ENCODE assay signal across 24 cellular contexts in genomic region chr11:102802341-102802740, GRCh38. TPM values are rescaled to one million over a fixed set of nuclear protein-coding genes. Genes with fewer than 3 reads are reported as not detected.
DNase-seq lines count a peak whose midpoint lies in the region; ATAC-seq, FAIRE-seq and TF ChIP-seq lines count a peak whose summit lies in the region.
"Had no signal": no experiment of that assay in that cellular context is flagged by ENCODE, and none has a peak within 500 bp of the region (broad histone marks: within the 10 kb centered on the region; RNA-seq: fewer than 3 reads in every experiment).

No MANE protein-coding gene starts in this region.

- no peak overlapping the region for H3K4me3 Mint-ChIP-seq in CD4-positive, alpha-beta T cell
- H3K4me3 Mint-ChIP-seq: activated B cell treated with CpG ODN at 0.5 μM for 24 hours; activated naive CD4-positive, alpha-beta T cell treated with anti-CD3 and anti-CD28 coated beads for 36 hours; neural progenitor cell; stimulated activated naive B cell treated with anti-CD40 and anti-IgM and Interleukin-4, amounts not matched to agents 10 μg/mL and 1 μg/mL and 100 μg/mL, for 72 hours; T-cell had no signal

- DNase-seq in A172 (ENCODE audit: low spot score): peak; percentile 24
- DNase-seq in HFF-Myc (ENCODE audit: extremely low read depth, low read depth): peak; percentile 72
- peak; percentile 67 for DNase-seq in astrocyte of the cerebellum (ENCODE audit: low read depth)
- DNase-seq in fibroblast of villous mesenchyme (ENCODE audit: low read depth): peak; percentile 41
- DNase-seq in GM12891 (ENCODE audit: insufficient read length, low spot score): no peak
- DNase-seq in nucleus accumbens (lab: John Stamatoyannopoulos, UW): no peak
- no peak for DNase-seq in CD4-positive, alpha-beta T cell
- DNase-seq: 8988T; activated B cell treated with CpG ODN at 0.5 μM for 24 hours; activated naive CD4-positive, alpha-beta T cell treated with anti-CD3 and anti-CD28 coated beads for 36 hours; central memory CD4-positive, alpha-beta T cell; erythroblast; KG1; NCI-H146; NCI-H510A; PC-9; stimulated activated naive B cell treated with anti-CD40 and anti-IgM and Interleukin-4, amounts not matched to agents 10 μg/mL and 1 μg/mL and 100 μg/mL, for 72 hours; T-cell; uterus had no signal

- H3K9me3 ChIP-seq in CD4-positive, alpha-beta T cell (ENCODE audit: control insufficient read depth, low read length): no peaks in the 10 kb centered on the region
- H3K9me3 ChIP-seq: HAP-1, uterus had no signal

- no peak overlapping the region for H3K27ac ChIP-seq in CD4-positive, alpha-beta T cell (ENCODE audit: low read depth, low read length)
- H3K27ac ChIP-seq: neural progenitor cell, PC-9, uterus had no signal

- H3K4me1 Mint-ChIP-seq in CD4-positive, alpha-beta T cell (ENCODE audit: low read depth): no peaks in the 10 kb centered on the region
- H3K4me1 Mint-ChIP-seq: activated B cell treated with CpG ODN at 0.5 μM for 24 hours; neural progenitor cell; stimulated activated naive B cell treated with anti-CD40 and anti-IgM and Interleukin-4, amounts not matched to agents 10 μg/mL and 1 μg/mL and 100 μg/mL, for 72 hours; T-cell had no signal

- no peak overlapping the region for H3K27ac Mint-ChIP-seq in CD4-positive, alpha-beta T cell
- H3K27ac Mint-ChIP-seq: activated B cell treated with CpG ODN at 0.5 μM for 24 hours; activated naive CD4-positive, alpha-beta T cell treated with anti-CD3 and anti-CD28 coated beads for 36 hours; neural progenitor cell; stimulated activated naive B cell treated with anti-CD40 and anti-IgM and Interleukin-4, amounts not matched to agents 10 μg/mL and 1 μg/mL and 100 μg/mL, for 72 hours; T-cell had no signal

- no peak overlapping the region for H3K4me3 ChIP-seq in HFF-Myc (replicated peaks; ENCODE audit: low read depth, low read length)
- H3K4me3 ChIP-seq in astrocyte of the cerebellum (ENCODE audit: low read depth, low read length): no peak overlapping the region
- H3K4me3 ChIP-seq in fibroblast of villous mesenchyme (ENCODE audit: low read depth, low read length): no peak overlapping the region
- H3K4me3 ChIP-seq: HAP-1, lung, neural progenitor cell, PC-9, uterus had no signal

- TF ChIP-seq POLR2A in GM12891 (IDR thresholded peaks at IDR 0.05; ENCODE audit: low read depth, low read length): no peak

- in situ Hi-C loops in astrocyte of the cerebellum (cut with HindIII; ENCODE audit: low sequenced_read_pairs): no loop called here

- TF ChIP-seq CTCF in HFF-Myc (IDR thresholded peaks at IDR 0.05; ENCODE audit: low read depth, low read length, missing control alignments) (no peak), astrocyte of the cerebellum (IDR thresholded peaks at IDR 0.05; ENCODE audit: low read depth, low read length, missing control alignments) (no peak), fibroblast of villous mesenchyme (IDR thresholded peaks at IDR 0.05; ENCODE audit: insufficient read depth, low read depth, low read length) (no peak)
- no peak for TF ChIP-seq CTCF in CD4-positive, alpha-beta T cell (IDR thresholded peaks at IDR 0.05)

- ATAC-seq in GM19455 (IDR thresholded peaks at IDR 0.05; ENCODE audit: unreplicated experiment): no peak
- ATAC-seq in CD4-positive, alpha-beta T cell (ENCODE audit: poor library complexity): no peak
- ATAC-seq: sciatic nerve; stimulated activated naive B cell treated with anti-CD40 and anti-IgM and Interleukin-4, amounts not matched to agents 10 μg/mL and 1 μg/mL and 100 μg/mL, for 72 hours; T-cell had no signal

- no peaks in the 10 kb centered on the region for H3K36me3 Mint-ChIP-seq in CD4-positive, alpha-beta T cell (ENCODE audit: low read depth)
- H3K36me3 Mint-ChIP-seq: neural progenitor cell; stimulated activated naive B cell treated with anti-CD40 and anti-IgM and Interleukin-4, amounts not matched to agents 10 μg/mL and 1 μg/mL and 100 μg/mL, for 72 hours; T-cell had no signal

- no peaks in the 10 kb centered on the region for H3K27me3 ChIP-seq in CD4-positive, alpha-beta T cell (ENCODE audit: control insufficient read depth, insufficient read depth, low read length)
- H3K27me3 ChIP-seq: neural progenitor cell, uterus had no signal

- FAIRE-seq in GM12891 (lab: Jason Lieb, UNC): no peak

- H3K27me3 Mint-ChIP-seq in CD4-positive, alpha-beta T cell: peaks cover 30% of the 10 kb centered on the region

- no peaks in the 10 kb centered on the region for H3K9me3 Mint-ChIP-seq in CD4-positive, alpha-beta T cell
- H3K9me3 Mint-ChIP-seq: activated B cell treated with CpG ODN at 0.5 μM for 24 hours; activated naive CD4-positive, alpha-beta T cell treated with anti-CD3 and anti-CD28 coated beads for 36 hours; neural progenitor cell; stimulated activated naive B cell treated with anti-CD40 and anti-IgM and Interleukin-4, amounts not matched to agents 10 μg/mL and 1 μg/mL and 100 μg/mL, for 72 hours; T-cell had no signal

- POLR2A ChIA-PET in CD4-positive, alpha-beta T cell (lab: Charles Lee): no interaction called here

- CTCF ChIA-PET in CD4-positive, alpha-beta T cell (lab: Charles Lee): no interaction called here

- intact Hi-C loops in CD4-positive, alpha-beta T cell (cut with DNase I, micrococcal nuclease): no loop called here

TF ChIP-seq in GM12891, 5 proteins besides CTCF, POLR2A, EP300 and RAD21:
- TF ChIP-seq POLR2AphosphoS5 (IDR thresholded peaks at IDR 0.05; ENCODE audit: low read depth, low read length) (no peak), PAX5 (IDR thresholded peaks at IDR 0.05; ENCODE audit: insufficient read depth, low read length, severe bottlenecking) (no peak), POU2F2 (IDR thresholded peaks at IDR 0.05; ENCODE audit: low read depth, low read length) (no peak), TAF1 (IDR thresholded peaks at IDR 0.05; ENCODE audit: low read depth, low read length) (no peak), SPI1 (IDR thresholded peaks at IDR 0.05; ENCODE audit: low read depth, low read length) (no peak)

RNA-seq across cellular contexts. Expression of gene MMP1, which starts 4.4 kb away (rescaled TPM):
- 12.9 and 19.7 TPM in 2 replicates for total RNA-seq in A172 (2014; rRNA removed; shearing (Covaris generic))
- total RNA-seq in fibroblast of villous mesenchyme: 141 and 281 TPM in 2 replicates
- polyA plus RNA-seq in GM12891 (2012; ENCODE audit: low read depth, missing spikeins): not detected
- not detected for total RNA-seq in CD4-positive, alpha-beta T cell
- total RNA-seq: activated B cell treated with CpG ODN at 0.5 μM for 24 hours; activated naive CD4-positive, alpha-beta T cell treated with anti-CD3 and anti-CD28 coated beads for 36 hours; T-cell had no signal

RNA-seq across cellular contexts. Expression of gene MMP10, which starts 21.9 kb away (rescaled TPM):
- total RNA-seq in A172 (2014; rRNA removed; shearing (Covaris generic)): 2.5 and 6.4 TPM in 2 replicates
- 0.86 and 28.0 TPM in 2 replicates for total RNA-seq in fibroblast of villous mesenchyme
- not detected for polyA plus RNA-seq in GM12891 (2012; ENCODE audit: low read depth, missing spikeins)
- total RNA-seq in CD4-positive, alpha-beta T cell: not detected
- total RNA-seq: activated B cell treated with CpG ODN at 0.5 μM for 24 hours; activated naive CD4-positive, alpha-beta T cell treated with anti-CD3 and anti-CD28 coated beads for 36 hours; PC-9; sciatic nerve; T-cell had no signal

RNA-seq across cellular contexts. Expression of gene MMP3, which starts 41.1 kb away (rescaled TPM):
- 8.6 and 20.0 TPM in 2 replicates for total RNA-seq in A172 (2014; rRNA removed; shearing (Covaris generic))
- total RNA-seq in fibroblast of villous mesenchyme: 39.7 and 181 TPM in 2 replicates
- polyA plus RNA-seq in GM12891 (2012; ENCODE audit: low read depth, missing spikeins): not detected
- not detected for total RNA-seq in CD4-positive, alpha-beta T cell
- total RNA-seq: activated B cell treated with CpG ODN at 0.5 μM for 24 hours; activated naive CD4-positive, alpha-beta T cell treated with anti-CD3 and anti-CD28 coated beads for 36 hours; PC-9; T-cell; uterus had no signal

Comparison
In these comparisons a context has a peak if more than half of its experiments do, and no peak if none do; other contexts are left out.
1. DNase-seq: peak in A172 (single experiment), HFF-Myc (single experiment), astrocyte of the cerebellum (single experiment) and fibroblast of villous mesenchyme (single experiment); none in GM12891 (single experiment), nucleus accumbens (0 of 56) and CD4-positive, alpha-beta T cell (0 of 10).
2. RNA of gene MMP1, which starts 4.4 kb away (total RNA-seq): 141 to 281 TPM in fibroblast of villous mesenchyme and 12.9 to 19.7 TPM in A172; not detected in CD4-positive, alpha-beta T cell; every median in the first group is over 10 times any median in the second.